Comparison of ENCODE assay signal across 1 cellular context in genomic region chr10:75654171-75654772, GRCh38.
TF ChIP-seq lines count a peak whose summit lies in the region.

No MANE protein-coding gene starts in this region.

TF ChIP-seq in endothelial cell of umbilical vein, 7 proteins besides CTCF, POLR2A, EP300 and RAD21:
- no peak for TF ChIP-seq POLR2AphosphoS5 (IDR thresholded peaks at IDR 0.05; ENCODE audit: insufficient read depth, low read depth, low read length)
- peak; percentile 62 for TF ChIP-seq JUN (IDR thresholded peaks at IDR 0.05; ENCODE audit: borderline replicate concordance, insufficient read depth, insufficient read length, low read depth)
TF ChIP-seq in endothelial cell of umbilical vein: peak in this region for 1.
